In the genomic region with DNA sequence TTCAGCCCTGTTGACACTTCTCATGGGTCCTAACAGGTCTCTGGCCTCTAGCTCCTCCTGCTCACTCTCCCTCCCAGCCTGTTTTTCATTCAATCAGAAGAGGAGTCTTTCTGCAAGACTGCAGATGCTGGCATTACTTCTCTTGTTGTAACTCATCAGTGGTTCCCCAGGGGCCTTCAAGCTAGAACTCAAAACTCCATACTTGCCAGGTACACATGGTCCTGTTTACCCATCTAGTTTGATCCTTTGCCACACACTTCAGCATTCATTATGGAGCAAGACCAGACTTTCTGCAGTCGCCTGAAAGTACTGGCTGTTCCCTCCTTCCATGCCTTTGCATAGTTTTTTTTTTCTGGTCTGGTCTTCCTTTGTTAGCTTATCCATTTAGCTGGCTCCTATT, we compare ENCODE assay signal across 16 cellular contexts. TPM values are rescaled to one million over a fixed set of nuclear protein-coding genes. Genes with fewer than 3 reads are reported as not detected.
DNase-seq lines count a peak whose midpoint lies in the region; ATAC-seq and TF ChIP-seq lines count a peak whose summit lies in the region.
"Had no signal": no experiment of that assay in that cellular context is flagged by ENCODE, and none has a peak within 500 bp of the region (broad histone marks: within the 10 kb centered on the region; RNA-seq: fewer than 3 reads in every experiment).

No MANE protein-coding gene starts in this region.

- intact Hi-C loops in left ventricle myocardium superior (cut with micrococcal nuclease) (no loop called here), body of pancreas (cut with DNase I) (no loop called here), tibial artery (cut with DNase I; ENCODE audit: low total_unique reads) (no loop called here)

- WGBS in body of pancreas, 2 donors = 82 to 86% methylated on average over 1 of the region's 1 CpG

- H3K27ac ChIP-seq in right atrium auricular region = no peak overlapping the region
- H3K27ac ChIP-seq in body of pancreas = no peak overlapping the region
- peak overlapping the region; percentile 19 to 24 for H3K27ac ChIP-seq in tibial artery
- H3K27ac ChIP-seq: KMS-11 had no signal

- no peak overlapping the region for H3K4me3 Mint-ChIP-seq in T-helper 2 cell treated with Interferon-gamma antibody and Interleukin-4, amounts not matched to agents 5 μg/mL and 100 μg/mL, for 36 hours
- no peak overlapping the region for H3K4me3 Mint-ChIP-seq in immature natural killer cell
- H3K4me3 Mint-ChIP-seq: CD8-positive, alpha-beta T cell had no signal

- H3K4me3 ChIP-seq in right atrium auricular region (no peak overlapping the region), body of pancreas (no peak overlapping the region), tibial artery (no peak overlapping the region)

- peaks cover 66% of the 10 kb centered on the region for H3K36me3 Mint-ChIP-seq in T-helper 2 cell treated with Interferon-gamma antibody and Interleukin-4, amounts not matched to agents 5 μg/mL and 100 μg/mL, for 36 hours (ENCODE audit: low read depth)
- H3K36me3 Mint-ChIP-seq in immature natural killer cell = peaks cover 30 to 56% (median 53%) of the 10 kb centered on the region in 3 donors

- H3K9me3 ChIP-seq in right atrium auricular region = peaks cover 0 to 4% of the 10 kb centered on the region in 2 donors
- peaks cover 0 to 8% (median 0%) of the 10 kb centered on the region in 3 donors for H3K9me3 ChIP-seq in body of pancreas
- H3K9me3 ChIP-seq in tibial artery = peaks cover 0 to 9% (median 0%) of the 10 kb centered on the region in 3 donors
- H3K9me3 ChIP-seq: BE2C had no signal

- no peaks in the 10 kb centered on the region for H3K36me3 ChIP-seq in right atrium auricular region
- H3K36me3 ChIP-seq in body of pancreas (replicated peaks in 1 of 2; ENCODE audit: insufficient read depth in 1 of 2, low read depth in 2 of 2) = no peaks in the 10 kb centered on the region
- no peaks in the 10 kb centered on the region for H3K36me3 ChIP-seq in tibial artery
- H3K36me3 ChIP-seq: BE2C had no signal

- H3K9me3 Mint-ChIP-seq in T-helper 2 cell treated with Interferon-gamma antibody and Interleukin-4, amounts not matched to agents 5 μg/mL and 100 μg/mL, for 36 hours = peaks cover 41% of the 10 kb centered on the region
- peaks cover 2 to 17% (median 6%) of the 10 kb centered on the region in 6 donors for H3K9me3 Mint-ChIP-seq in immature natural killer cell

- peaks cover 4% of the 10 kb centered on the region for H3K4me1 Mint-ChIP-seq in T-helper 2 cell treated with Interferon-gamma antibody and Interleukin-4, amounts not matched to agents 5 μg/mL and 100 μg/mL, for 36 hours (ENCODE audit: low read depth)
- H3K4me1 Mint-ChIP-seq in immature natural killer cell = no peaks in the 10 kb centered on the region

- no peak for DNase-seq in left ventricle myocardium superior
- no peak for DNase-seq in right atrium auricular region (ENCODE audit: low spot score)
- DNase-seq in body of pancreas = peak in 1 of 4 donors; percentile 6
- DNase-seq in left lobe of liver (ENCODE audit: low spot score) = no peak
- DNase-seq in tibial artery = peak in 1 of 2 donors; percentile 59
- DNase-seq in T-helper 2 cell treated with Interferon-gamma antibody and Interleukin-4, amounts not matched to agents 5 μg/mL and 100 μg/mL, for 36 hours (ENCODE audit: low spot score) = no peak
- DNase-seq in immature natural killer cell = no peak
- DNase-seq: BE2C; CD8-positive, alpha-beta T cell; NCI-H1092; NCI-H2107; NCI-H748 treated with DMSO at 0.1 percent for 48 hours; PC-3 had no signal

- TF ChIP-seq CTCF in right atrium auricular region (IDR thresholded peaks at IDR 0.05) (no peak), body of pancreas (IDR thresholded peaks at IDR 0.05) (no peak), tibial artery (IDR thresholded peaks at IDR 0.05) (no peak)

- peak; percentile 34 for ATAC-seq in left ventricle myocardium superior
- ATAC-seq in body of pancreas = peak; percentile 21
- peak; percentile 74 for ATAC-seq in left lobe of liver
- no peak for ATAC-seq in GM21786 (IDR thresholded peaks at IDR 0.05; ENCODE audit: unreplicated experiment)
- ATAC-seq: CD8-positive, alpha-beta T cell; HepG2; PC-3 had no signal

- H3K4me1 ChIP-seq in right atrium auricular region = no peaks in the 10 kb centered on the region
- H3K4me1 ChIP-seq in body of pancreas = no peaks in the 10 kb centered on the region
- peaks cover 0 to 26% (median 4%) of the 10 kb centered on the region in 4 donors for H3K4me1 ChIP-seq in tibial artery
- H3K4me1 ChIP-seq: BE2C had no signal

- H3K27ac Mint-ChIP-seq in T-helper 2 cell treated with Interferon-gamma antibody and Interleukin-4, amounts not matched to agents 5 μg/mL and 100 μg/mL, for 36 hours = no peak overlapping the region
- peak overlapping the region in 2 of 6 donors; percentile 6 to 50 for H3K27ac Mint-ChIP-seq in immature natural killer cell
- H3K27ac Mint-ChIP-seq: CD8-positive, alpha-beta T cell had no signal

- TF ChIP-seq POLR2A in body of pancreas (IDR thresholded peaks at IDR 0.05) = no peak

- no peaks in the 10 kb centered on the region for H3K27me3 Mint-ChIP-seq in T-helper 2 cell treated with Interferon-gamma antibody and Interleukin-4, amounts not matched to agents 5 μg/mL and 100 μg/mL, for 36 hours (ENCODE audit: low read depth)
- peaks cover 0 to 2% (median 0%) of the 10 kb centered on the region in 3 donors for H3K27me3 Mint-ChIP-seq in immature natural killer cell (ENCODE audit: low read depth in 3 of 3)

- no peaks in the 10 kb centered on the region for H3K27me3 ChIP-seq in right atrium auricular region
- no peaks in the 10 kb centered on the region for H3K27me3 ChIP-seq in body of pancreas
- H3K27me3 ChIP-seq in tibial artery = no peaks in the 10 kb centered on the region
- H3K27me3 ChIP-seq: BE2C had no signal

RNA-seq across cellular contexts. Expression of a gene that starts 47.9 kb away (rescaled TPM):
- 134 TPM for total RNA-seq in left ventricle myocardium superior
- 100 to 1,000 TPM; 130 to 144 TPM for total RNA-seq in right atrium auricular region
- total RNA-seq in body of pancreas = 100 to 1,000 TPM in 1 of 2 donors, 10 to 100 TPM in 1; 77.5 to 123 TPM
- total RNA-seq in left lobe of liver = 77.0 TPM
- 100 to 1,000 TPM in 2 of 3 donors, 10 to 100 TPM in 1; 92.1 to 162 (median 125) TPM for polyA plus RNA-seq in immature natural killer cell

Comparison
In these comparisons a context has a peak if more than half of its experiments do, and no peak if none do; other contexts are left out.
1. H3K27ac ChIP-seq: peak in tibial artery (2 of 2); none in right atrium auricular region (0 of 2) and body of pancreas (0 of 4).